Comparison of ENCODE assay signal across 10 cellular contexts in the genomic region with DNA sequence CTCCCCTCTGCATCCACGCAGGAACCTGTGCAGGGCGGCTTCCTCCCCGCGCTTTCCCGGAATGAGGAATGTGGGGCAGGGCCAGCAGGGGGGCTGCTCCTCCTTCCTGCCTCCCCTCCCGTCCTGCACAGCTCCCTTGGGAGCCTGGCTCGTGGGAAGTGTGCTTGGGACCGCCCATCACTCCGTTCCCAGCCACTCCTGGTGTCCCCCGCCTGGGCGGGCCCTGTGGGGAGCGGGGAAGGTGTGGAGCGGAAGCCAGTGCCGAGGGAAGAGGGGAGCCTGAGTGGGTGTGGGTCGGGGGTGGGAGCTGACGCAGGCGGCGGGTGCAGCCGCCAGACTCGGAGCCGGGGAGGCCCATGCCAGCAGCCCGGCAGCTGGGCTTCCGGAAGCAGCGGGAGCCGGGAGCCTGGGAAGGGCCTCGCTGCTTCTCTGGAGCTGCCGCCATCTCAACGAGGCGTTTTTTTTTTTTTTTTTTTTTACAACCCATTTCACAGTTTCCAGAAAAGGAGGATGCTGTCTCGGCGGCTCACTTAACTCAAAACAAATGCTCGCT. TPM values are rescaled to one million over a fixed set of nuclear protein-coding genes. Genes with fewer than 3 reads are reported as not detected.
A peak's percentile ranks its signal among the peaks of the same experiment; 100 is the strongest.
DNase-seq lines count a peak whose midpoint lies in the region; ATAC-seq, FAIRE-seq and TF ChIP-seq lines count a peak whose summit lies in the region.
"Had no signal": no experiment of that assay in that cellular context is flagged by ENCODE, and none has a peak within 500 bp of the region (broad histone marks: within the 10 kb centered on the region; RNA-seq: fewer than 3 reads in every experiment).

No MANE protein-coding gene starts in this region.

- no peak for TF ChIP-seq POLR2A in H1 (IDR thresholded peaks at IDR 0.05; ENCODE audit: control extremely low read depth in 1 of 2, low read depth in 2 of 2, low read length in 2 of 2)

- no peak overlapping the region for H3K27ac ChIP-seq in H1 (ENCODE audit: low read depth, low read length)
- H3K27ac ChIP-seq: HL-60 had no signal

- ATAC-seq in mucosa of descending colon: peak; percentile 82
- no peak for ATAC-seq in HG03571 (IDR thresholded peaks at IDR 0.05; ENCODE audit: unreplicated experiment)
- ATAC-seq in activated naive CD8-positive, alpha-beta T cell treated with anti-CD3 and anti-CD28 coated beads, Interleukin-2, amount 50 U/mL, for 24 hours: no peak
- no peak for ATAC-seq in HG03175 (IDR thresholded peaks at IDR 0.05; ENCODE audit: unreplicated experiment)

- H3K9me3 ChIP-seq in H1 (ENCODE audit: insufficient read depth in 2 of 2, low read depth in 1 of 2, low read length in 1 of 2) (no peaks in the 10 kb centered on the region), mucosa of descending colon (no peaks in the 10 kb centered on the region)

- H4K5ac ChIP-seq in H1 (ENCODE audit: insufficient read length, low read depth, low read length): no peak overlapping the region

- H2BK20ac ChIP-seq in H1 (ENCODE audit: low read length): no peak overlapping the region

- no peak overlapping the region for H3K23ac ChIP-seq in H1 (ENCODE audit: insufficient read length)

- peak overlapping the region; percentile 9 for H4K8ac ChIP-seq in H1 (ENCODE audit: extremely low read depth, insufficient read depth, low read length)

- no peaks in the 10 kb centered on the region for H3K4me1 Mint-ChIP-seq in activated naive CD8-positive, alpha-beta T cell treated with anti-CD3 and anti-CD28 coated beads, Interleukin-2, amount 50 U/mL, for 24 hours
- no peaks in the 10 kb centered on the region for H3K4me1 Mint-ChIP-seq in endothelial cell (ENCODE audit: unreplicated experiment)
- H3K4me1 Mint-ChIP-seq: memory B cell had no signal

- peak overlapping the region; percentile 39 for H3K56ac ChIP-seq in H1 (replicated peaks; ENCODE audit: insufficient read length, low read depth, low read length)

- H3K4me3 ChIP-seq in H1 (ENCODE audit: extremely low read depth in 1 of 4, insufficient read depth in 2 of 4, low read depth in 3 of 4, low read length in 4 of 4) (no peak overlapping the region), mucosa of descending colon (no peak overlapping the region)

- WGBS in H1 (ENCODE audit: extremely low coverage in 1 of 2, insufficient coverage in 1 of 2, insufficient read length in 1 of 2, insufficient replicate concordance in 2 of 2, low coverage in 1 of 2, low lambda C conversion rate in 2 of 2, missing lambda C conversion rate in 1 of 2), 2 experiments: 57% methylated on average over 15 of the region's 32 CpGs; no CpG with 5 or more reads in 1 of the 2 experiments

- H3K4me1 ChIP-seq in H1 (replicated peaks in 1 of 4; ENCODE audit: control insufficient read depth in 3 of 4, insufficient read depth in 4 of 4, low read length in 3 of 4) (peaks cover 0 to 16% (median 9%) of the 10 kb centered on the region in 4 experiments; a peak in 6 of 7 replicates), mucosa of descending colon (ENCODE audit: low read depth) (peaks cover 26% of the 10 kb centered on the region)

- H3K4ac ChIP-seq in H1 (replicated peaks; ENCODE audit: insufficient read length, low read depth, low read length): peak overlapping the region; percentile 69

- DNase-seq in ELF-1 (ENCODE audit: low read depth, low spot score) (peak; percentile 60), NCI-H526 treated with DMSO at 0.1 percent for 48 hours (lab: John Stamatoyannopoulos, UW) (peak; percentile 84), H1 (ENCODE audit: low read depth in 1 of 2, low spot score in 2 of 2) (no peak), mucosa of descending colon (peak; percentile 72 to 88 (median 87)), endothelial cell (ENCODE audit: low spot score) (no peak)
- DNase-seq in activated naive CD8-positive, alpha-beta T cell treated with anti-CD3 and anti-CD28 coated beads, Interleukin-2, amount 50 U/mL, for 24 hours: no peak

- no peak overlapping the region; the same call in 1 of the 2 replicates for H2AFZ ChIP-seq in H1 (ENCODE audit: low read length)

- intact Hi-C loops in mucosa of descending colon (cut with DNase I, micrococcal nuclease): no loop called here

- no peak overlapping the region for H3K27ac Mint-ChIP-seq in activated naive CD8-positive, alpha-beta T cell treated with anti-CD3 and anti-CD28 coated beads, Interleukin-2, amount 50 U/mL, for 24 hours
- no peak overlapping the region for H3K27ac Mint-ChIP-seq in endothelial cell (ENCODE audit: unreplicated experiment)
- H3K27ac Mint-ChIP-seq: memory B cell had no signal

- no peak overlapping the region for H3K4me3 Mint-ChIP-seq in activated naive CD8-positive, alpha-beta T cell treated with anti-CD3 and anti-CD28 coated beads, Interleukin-2, amount 50 U/mL, for 24 hours
- no peak overlapping the region for H3K4me3 Mint-ChIP-seq in endothelial cell (ENCODE audit: unreplicated experiment)
- H3K4me3 Mint-ChIP-seq: memory B cell had no signal

- no peaks in the 10 kb centered on the region; a peak in 2 of 7 replicates for H3K27me3 ChIP-seq in H1 (replicated peaks in 1 of 4; ENCODE audit: control insufficient read depth in 3 of 4, extremely low read depth in 1 of 4, insufficient read depth in 3 of 4, low read length in 3 of 4)

- H2BK15ac ChIP-seq in H1 (ENCODE audit: low read length): peak overlapping the region; percentile 94; the same call in 1 of the 2 replicates

- H3K4me2 ChIP-seq in H1 (ENCODE audit: insufficient read depth in 1 of 2, low read depth in 2 of 2, low read length in 2 of 2): peak overlapping the region in 1 of 2 experiments; percentile 50; a peak in 2 of 4 replicates

- H3K23me2 ChIP-seq in H1 (ENCODE audit: low read depth, low read length): peaks cover 3% of the 10 kb centered on the region; the same call in 1 of the 2 replicates

- 0 out of 2 replicates have a peak overlapping the region, but pooled peaks have one; percentile 60 for H2BK5ac ChIP-seq in H1 (ENCODE audit: low read depth, low read length)

- no peaks in the 10 kb centered on the region for H3K36me3 ChIP-seq in H1 (ENCODE audit: control insufficient read depth in 2 of 4, insufficient read depth in 4 of 4, low read length in 3 of 4)
- no peaks in the 10 kb centered on the region for H3K36me3 ChIP-seq in mucosa of descending colon (ENCODE audit: low read depth)

- no peak overlapping the region for H2BK120ac ChIP-seq in H1 (replicated peaks; ENCODE audit: low read depth, low read length)

- H3K79me2 ChIP-seq in H1 (ENCODE audit: control insufficient read depth in 1 of 2, insufficient read depth in 2 of 2, low read length in 2 of 2): no peaks in the 10 kb centered on the region

- TF ChIP-seq RAD21 in H1 (IDR thresholded peaks at IDR 0.05 in 1 of 2, conservative IDR thresholded peaks at IDR 0.05 in 1 of 2; ENCODE audit: low read depth in 2 of 2, low read length in 2 of 2): no peak

- H4K91ac ChIP-seq in H1 (replicated peaks; ENCODE audit: insufficient read length, low read length): no peak overlapping the region

- H4K20me1 ChIP-seq in H1 (replicated peaks in 1 of 2; ENCODE audit: control insufficient read depth in 1 of 2, insufficient read depth in 2 of 2, low read length in 2 of 2): peaks cover 0 to 5% of the 10 kb centered on the region in 2 experiments

- no peak overlapping the region for H3K14ac ChIP-seq in H1 (ENCODE audit: insufficient read length)

- CTCF ChIA-PET in H1 (lab: Charles Lee; ENCODE audit: partially characterized antibody): interaction anchor here (1.0 to 6.9 kb wide), 6 partner anchors 11 to 131 kb away, joined by 3 to 31 read pairs (median 6); a partner anchor contains a TSS

- POLR2A ChIA-PET in H1 (lab: Charles Lee; ENCODE audit: partially characterized antibody): interaction anchor here (0.6 to 1.8 kb wide), 4 partner anchors 21 to 133 kb away, joined by 3 to 4 read pairs (median 3); a partner anchor contains a TSS

- peaks cover 4% of the 10 kb centered on the region for H3K27me3 Mint-ChIP-seq in activated naive CD8-positive, alpha-beta T cell treated with anti-CD3 and anti-CD28 coated beads, Interleukin-2, amount 50 U/mL, for 24 hours
- H3K27me3 Mint-ChIP-seq in endothelial cell (ENCODE audit: unreplicated experiment): peaks cover 7% of the 10 kb centered on the region

- no peak overlapping the region for H2AK5ac ChIP-seq in H1 (ENCODE audit: low read depth, low read length)

- no peak for TF ChIP-seq CTCF in H1 (IDR thresholded peaks at IDR 0.05; ENCODE audit: control extremely low read depth in 1 of 3, insufficient read depth in 1 of 3, low read depth in 1 of 3, low read length in 3 of 3)
- TF ChIP-seq CTCF in mucosa of descending colon (IDR thresholded peaks at IDR 0.05): no peak
- TF ChIP-seq CTCF in endothelial cell (IDR thresholded peaks at IDR 0.05; ENCODE audit: unreplicated experiment): no peak

- no peaks in the 10 kb centered on the region for H3K36me3 Mint-ChIP-seq in activated naive CD8-positive, alpha-beta T cell treated with anti-CD3 and anti-CD28 coated beads, Interleukin-2, amount 50 U/mL, for 24 hours (ENCODE audit: low read depth)
- H3K36me3 Mint-ChIP-seq in endothelial cell (ENCODE audit: low read depth, unreplicated experiment): no peaks in the 10 kb centered on the region
- H3K36me3 Mint-ChIP-seq: memory B cell had no signal

- H3K9me3 Mint-ChIP-seq in activated naive CD8-positive, alpha-beta T cell treated with anti-CD3 and anti-CD28 coated beads, Interleukin-2, amount 50 U/mL, for 24 hours: no peaks in the 10 kb centered on the region
- no peaks in the 10 kb centered on the region for H3K9me3 Mint-ChIP-seq in endothelial cell (ENCODE audit: unreplicated experiment)
- H3K9me3 Mint-ChIP-seq: memory B cell had no signal

- H3K79me1 ChIP-seq in H1 (ENCODE audit: low read depth, low read length): no peaks in the 10 kb centered on the region; the same call in 1 of the 2 replicates

- no peak for TF ChIP-seq EP300 in H1 (IDR thresholded peaks at IDR 0.05; ENCODE audit: borderline replicate concordance in 1 of 2, low read depth in 2 of 2, low read length in 2 of 2)

- H2BK12ac ChIP-seq in H1 (ENCODE audit: low read depth, low read length): peak overlapping the region; percentile 13; the same call in 1 of the 2 replicates

- H3K18ac ChIP-seq in H1 (ENCODE audit: extremely low read depth, low read length): no peak overlapping the region; the same call in 1 of the 2 replicates

- FAIRE-seq in H1 (lab: Jason Lieb, UNC): no peak

- H3K9ac ChIP-seq in H1 (replicated peaks in 1 of 4; ENCODE audit: extremely low read depth in 1 of 4, low read depth in 3 of 4, low read length in 3 of 4): no peak overlapping the region

TF ChIP-seq in H1, 55 proteins besides CTCF, POLR2A, EP300 and RAD21 (continues in another document):
- TF ChIP-seq CEBPB (IDR thresholded peaks at IDR 0.05; ENCODE audit: low read depth, low read length): no peak

RNA-seq across cellular contexts. Expression of a gene that starts 24.2 kb away (rescaled TPM):
- total RNA-seq in H1 (2021; fragmentation: NEBNext Ultra II Directional; extraction: Animal tissue kit (Norgen Biotek cat#: 25700)): 0.58 and 0.71 TPM in 2 replicates
- polyA plus RNA-seq in H1 (2011; rRNA removed): 0.26 and 0.61 TPM in 2 replicates
- 0.47 TPM for polyA plus RNA-seq in H1 (2011; cell fraction: cytosol; rRNA removed)
- 2.9 TPM for polyA plus RNA-seq in H1 (2011; cell fraction: nucleus; rRNA removed)
- 0.44 to 0.98 TPM (median 0.89 TPM) in 4 replicates for polyA plus RNA-seq in H1 (2012, experiment 1 of 2)
- polyA plus RNA-seq in H1 (2012, experiment 2 of 2): 0.58 TPM
- polyA plus RNA-seq in H1 (2013, experiment 1 of 2): 0.45 TPM
- 0.50 TPM for polyA plus RNA-seq in H1 (2013, experiment 2 of 2)
- polyA minus RNA-seq in H1 (2011; rRNA and poly(A)+ RNA removed): 0.88 and 0.95 TPM in 2 replicates
- 3.2 TPM for polyA minus RNA-seq in H1 (2011; cell fraction: cytosol; rRNA and poly(A)+ RNA removed)
- 1.3 TPM for polyA minus RNA-seq in H1 (2011; cell fraction: nucleus; rRNA and poly(A)+ RNA removed)
- total RNA-seq in mucosa of descending colon (10 to 100 TPM; 14.0 to 27.4 (median 16.5) TPM), endothelial cell (ENCODE audit: unreplicated experiment) (10.7 TPM)

Comparison
In these comparisons a context has a peak if more than half of its experiments do, and no peak if none do; other contexts are left out.
1. DNase-seq: peak in ELF-1 (single experiment), NCI-H526 treated with DMSO at 0.1 percent for 48 hours (single experiment) and mucosa of descending colon (3 of 3); none in H1 (0 of 2), activated naive CD8-positive, alpha-beta T cell treated with anti-CD3 and anti-CD28 coated beads, Interleukin-2, amount 50 U/mL, for 24 hours (single experiment) and endothelial cell (single experiment).